In the genomic region with DNA sequence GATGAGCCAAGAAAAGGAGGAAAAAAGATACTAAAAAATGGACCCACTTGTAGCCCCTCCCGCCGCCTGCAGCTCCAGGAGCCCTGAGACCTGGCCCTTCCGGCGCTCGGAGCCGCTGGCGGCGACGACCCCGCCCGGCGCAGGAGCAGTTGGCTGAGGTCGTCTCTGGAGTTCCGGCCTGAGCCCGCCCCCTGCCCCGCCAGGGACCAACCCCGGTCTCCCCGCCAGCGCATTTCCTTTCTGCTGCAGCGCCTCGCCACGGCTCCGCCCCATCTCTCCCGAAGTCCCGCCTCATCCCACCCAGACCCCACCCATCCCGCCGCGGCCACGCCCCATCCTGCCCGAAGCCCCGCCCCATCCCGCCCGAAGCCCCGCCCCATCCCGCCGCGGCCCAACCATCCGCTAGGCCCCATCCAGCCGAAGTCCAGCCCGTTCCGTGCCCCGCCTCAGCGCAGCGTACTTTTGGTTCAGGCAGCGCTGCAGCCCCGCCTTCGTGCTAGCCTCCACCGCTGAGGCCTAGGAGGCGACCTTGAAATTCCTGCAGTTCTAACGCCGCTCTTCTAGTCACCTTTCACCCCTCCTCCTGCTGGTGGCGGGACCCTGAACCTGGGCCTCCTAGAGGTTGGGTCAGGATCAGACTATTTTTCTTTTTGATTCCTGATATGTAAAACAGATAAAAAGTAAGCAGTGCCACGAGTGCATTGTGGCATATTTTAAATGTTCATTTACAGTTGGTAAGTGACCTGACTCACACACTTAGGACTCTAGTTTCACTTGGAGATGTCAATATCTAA, we compare ENCODE assay signal across 1 cellular context.
A peak's percentile ranks its signal among the peaks of the same experiment; 100 is the strongest.
TF ChIP-seq lines count a peak whose summit lies in the region.

A gene with protein sequence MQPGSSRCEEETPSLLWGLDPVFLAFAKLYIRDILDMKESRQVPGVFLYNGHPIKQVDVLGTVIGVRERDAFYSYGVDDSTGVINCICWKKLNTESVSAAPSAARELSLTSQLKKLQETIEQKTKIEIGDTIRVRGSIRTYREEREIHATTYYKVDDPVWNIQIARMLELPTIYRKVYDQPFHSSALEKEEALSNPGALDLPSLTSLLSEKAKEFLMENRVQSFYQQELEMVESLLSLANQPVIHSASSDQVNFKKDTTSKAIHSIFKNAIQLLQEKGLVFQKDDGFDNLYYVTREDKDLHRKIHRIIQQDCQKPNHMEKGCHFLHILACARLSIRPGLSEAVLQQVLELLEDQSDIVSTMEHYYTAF (minus strand): TSS at position 132 of the 794 bp plus-strand sequence. CDS start 590 bp downstream, outside the sequence.

TF ChIP-seq in HepG2, 621 proteins besides CTCF, POLR2A, EP300 and RAD21 (continued from another document and continues in another):
- TF ChIP-seq ZNF354B (CRISPR knock-in tag; IDR thresholded peaks at IDR 0.05) (no peak), MEF2D (CRISPR knock-in tag; IDR thresholded peaks at IDR 0.05) (0 out of 2 replicates have a peak, but pooled peaks have one; percentile 8), FOXP1 (IDR thresholded peaks at IDR 0.05) (no peak), FOXP1 (CRISPR knock-in tag; IDR thresholded peaks at IDR 0.05) (no peak), ZFP36 (IDR thresholded peaks at IDR 0.05; ENCODE audit: borderline replicate concordance, low read depth, low read length, partially characterized antibody) (no peak), SIN3A (IDR thresholded peaks at IDR 0.05; ENCODE audit: borderline replicate concordance, low read depth, low read length) (0 out of 2 replicates have a peak, but pooled peaks have one; percentile 29), SOX5 (CRISPR knock-in tag; IDR thresholded peaks at IDR 0.05; ENCODE audit: borderline replicate concordance) (peak; percentile 23; the same call in 1 of the 2 replicates), ZNF510 (CRISPR knock-in tag; IDR thresholded peaks at IDR 0.05; ENCODE audit: low read depth) (no peak), ZNF44 (CRISPR knock-in tag; IDR thresholded peaks at IDR 0.05) (no peak), SMARCC2 (IDR thresholded peaks at IDR 0.05) (no peak), EEA1 (CRISPR knock-in tag; IDR thresholded peaks at IDR 0.05; ENCODE audit: borderline replicate concordance) (no peak), ZNF33B (CRISPR knock-in tag; IDR thresholded peaks at IDR 0.05) (no peak), FOXK1 (CRISPR knock-in tag; IDR thresholded peaks at IDR 0.05; ENCODE audit: borderline replicate concordance, low read depth) (no peak), SIN3B (IDR thresholded peaks at IDR 0.05; ENCODE audit: low read length) (0 out of 2 replicates have a peak, but pooled peaks have one; percentile 24), RFXAP (CRISPR knock-in tag; IDR thresholded peaks at IDR 0.05; ENCODE audit: borderline replicate concordance) (peak; percentile 76; the same call in 1 of the 2 replicates), ONECUT2 (CRISPR knock-in tag; IDR thresholded peaks at IDR 0.05) (no peak), KLF11 (CRISPR knock-in tag; IDR thresholded peaks at IDR 0.05) (peak; percentile 54; the same call in 1 of the 2 replicates), ZFP41 (CRISPR knock-in tag; IDR thresholded peaks at IDR 0.05; ENCODE audit: borderline replicate concordance) (no peak), ZBTB8A (CRISPR knock-in tag; IDR thresholded peaks at IDR 0.05; ENCODE audit: borderline replicate concordance, low read depth) (no peak), TCF7 (IDR thresholded peaks at IDR 0.05; ENCODE audit: low read depth) (peak; percentile 52; the same call in 1 of the 2 replicates), ZSCAN12 (CRISPR knock-in tag; IDR thresholded peaks at IDR 0.05) (no peak), ZKSCAN5 (CRISPR knock-in tag; IDR thresholded peaks at IDR 0.05) (no peak), ATF1 (CRISPR knock-in tag; IDR thresholded peaks at IDR 0.05) (no peak; the same call in 1 of the 2 replicates), ZNF337 (CRISPR knock-in tag; IDR thresholded peaks at IDR 0.05; ENCODE audit: borderline replicate concordance, low read depth) (no peak), ZNF589 (CRISPR knock-in tag; conservative IDR thresholded peaks at IDR 0.05) (no peak), SKI (IDR thresholded peaks at IDR 0.05; ENCODE audit: partially characterized antibody) (peak; percentile 76), SRF (IDR thresholded peaks at IDR 0.05; ENCODE audit: low read depth, low read length) (no peak), PHF21A (CRISPR knock-in tag; IDR thresholded peaks at IDR 0.05) (peak; percentile 86), ZNF232 (CRISPR knock-in tag; IDR thresholded peaks at IDR 0.05; ENCODE audit: borderline replicate concordance) (no peak), ZNF207 (IDR thresholded peaks at IDR 0.05; ENCODE audit: borderline replicate concordance) (no peak), ESRRA (CRISPR knock-in tag; IDR thresholded peaks at IDR 0.05; ENCODE audit: low read depth) (no peak), SNRNP70 (IDR thresholded peaks at IDR 0.05; ENCODE audit: low read depth, low read length) (no peak), CREB1 (IDR thresholded peaks at IDR 0.05) (no peak), CREB1 (CRISPR knock-in tag; IDR thresholded peaks at IDR 0.05) (no peak; the same call in 1 of the 2 replicates), MTA3 (CRISPR knock-in tag; IDR thresholded peaks at IDR 0.05) (no peak), ZFAT (CRISPR knock-in tag; conservative IDR thresholded peaks at IDR 0.05) (no peak)
- TF ChIP-seq, protein P1, sequence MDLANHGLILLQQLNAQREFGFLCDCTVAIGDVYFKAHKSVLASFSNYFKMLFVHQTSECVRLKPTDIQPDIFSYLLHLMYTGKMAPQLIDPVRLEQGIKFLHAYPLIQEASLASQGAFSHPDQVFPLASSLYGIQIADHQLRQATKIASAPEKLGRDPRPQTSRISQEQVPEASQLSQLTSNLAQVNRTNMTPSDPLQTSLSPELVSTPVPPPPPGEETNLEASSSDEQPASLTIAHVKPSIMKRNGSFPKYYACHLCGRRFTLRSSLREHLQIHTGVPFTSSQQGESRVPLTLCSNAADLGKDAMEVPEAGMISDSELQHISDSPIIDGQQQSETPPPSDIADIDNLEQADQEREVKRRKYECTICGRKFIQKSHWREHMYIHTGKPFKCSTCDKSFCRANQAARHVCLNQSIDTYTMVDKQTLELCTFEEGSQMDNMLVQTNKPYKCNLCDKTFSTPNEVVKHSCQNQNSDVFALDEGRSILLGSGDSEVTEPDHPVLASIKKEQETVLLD (CRISPR knock-in tag; IDR thresholded peaks at IDR 0.05; ENCODE audit: low read depth): no peak
- TF ChIP-seq, protein P2, sequence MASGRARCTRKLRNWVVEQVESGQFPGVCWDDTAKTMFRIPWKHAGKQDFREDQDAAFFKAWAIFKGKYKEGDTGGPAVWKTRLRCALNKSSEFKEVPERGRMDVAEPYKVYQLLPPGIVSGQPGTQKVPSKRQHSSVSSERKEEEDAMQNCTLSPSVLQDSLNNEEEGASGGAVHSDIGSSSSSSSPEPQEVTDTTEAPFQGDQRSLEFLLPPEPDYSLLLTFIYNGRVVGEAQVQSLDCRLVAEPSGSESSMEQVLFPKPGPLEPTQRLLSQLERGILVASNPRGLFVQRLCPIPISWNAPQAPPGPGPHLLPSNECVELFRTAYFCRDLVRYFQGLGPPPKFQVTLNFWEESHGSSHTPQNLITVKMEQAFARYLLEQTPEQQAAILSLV (CRISPR knock-in tag; IDR thresholded peaks at IDR 0.05; ENCODE audit: borderline replicate concordance): no peak
- TF ChIP-seq, protein P3, sequence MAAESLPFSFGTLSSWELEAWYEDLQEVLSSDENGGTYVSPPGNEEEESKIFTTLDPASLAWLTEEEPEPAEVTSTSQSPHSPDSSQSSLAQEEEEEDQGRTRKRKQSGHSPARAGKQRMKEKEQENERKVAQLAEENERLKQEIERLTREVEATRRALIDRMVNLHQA (CRISPR knock-in tag; IDR thresholded peaks at IDR 0.05): no peak
- TF ChIP-seq, protein P4, sequence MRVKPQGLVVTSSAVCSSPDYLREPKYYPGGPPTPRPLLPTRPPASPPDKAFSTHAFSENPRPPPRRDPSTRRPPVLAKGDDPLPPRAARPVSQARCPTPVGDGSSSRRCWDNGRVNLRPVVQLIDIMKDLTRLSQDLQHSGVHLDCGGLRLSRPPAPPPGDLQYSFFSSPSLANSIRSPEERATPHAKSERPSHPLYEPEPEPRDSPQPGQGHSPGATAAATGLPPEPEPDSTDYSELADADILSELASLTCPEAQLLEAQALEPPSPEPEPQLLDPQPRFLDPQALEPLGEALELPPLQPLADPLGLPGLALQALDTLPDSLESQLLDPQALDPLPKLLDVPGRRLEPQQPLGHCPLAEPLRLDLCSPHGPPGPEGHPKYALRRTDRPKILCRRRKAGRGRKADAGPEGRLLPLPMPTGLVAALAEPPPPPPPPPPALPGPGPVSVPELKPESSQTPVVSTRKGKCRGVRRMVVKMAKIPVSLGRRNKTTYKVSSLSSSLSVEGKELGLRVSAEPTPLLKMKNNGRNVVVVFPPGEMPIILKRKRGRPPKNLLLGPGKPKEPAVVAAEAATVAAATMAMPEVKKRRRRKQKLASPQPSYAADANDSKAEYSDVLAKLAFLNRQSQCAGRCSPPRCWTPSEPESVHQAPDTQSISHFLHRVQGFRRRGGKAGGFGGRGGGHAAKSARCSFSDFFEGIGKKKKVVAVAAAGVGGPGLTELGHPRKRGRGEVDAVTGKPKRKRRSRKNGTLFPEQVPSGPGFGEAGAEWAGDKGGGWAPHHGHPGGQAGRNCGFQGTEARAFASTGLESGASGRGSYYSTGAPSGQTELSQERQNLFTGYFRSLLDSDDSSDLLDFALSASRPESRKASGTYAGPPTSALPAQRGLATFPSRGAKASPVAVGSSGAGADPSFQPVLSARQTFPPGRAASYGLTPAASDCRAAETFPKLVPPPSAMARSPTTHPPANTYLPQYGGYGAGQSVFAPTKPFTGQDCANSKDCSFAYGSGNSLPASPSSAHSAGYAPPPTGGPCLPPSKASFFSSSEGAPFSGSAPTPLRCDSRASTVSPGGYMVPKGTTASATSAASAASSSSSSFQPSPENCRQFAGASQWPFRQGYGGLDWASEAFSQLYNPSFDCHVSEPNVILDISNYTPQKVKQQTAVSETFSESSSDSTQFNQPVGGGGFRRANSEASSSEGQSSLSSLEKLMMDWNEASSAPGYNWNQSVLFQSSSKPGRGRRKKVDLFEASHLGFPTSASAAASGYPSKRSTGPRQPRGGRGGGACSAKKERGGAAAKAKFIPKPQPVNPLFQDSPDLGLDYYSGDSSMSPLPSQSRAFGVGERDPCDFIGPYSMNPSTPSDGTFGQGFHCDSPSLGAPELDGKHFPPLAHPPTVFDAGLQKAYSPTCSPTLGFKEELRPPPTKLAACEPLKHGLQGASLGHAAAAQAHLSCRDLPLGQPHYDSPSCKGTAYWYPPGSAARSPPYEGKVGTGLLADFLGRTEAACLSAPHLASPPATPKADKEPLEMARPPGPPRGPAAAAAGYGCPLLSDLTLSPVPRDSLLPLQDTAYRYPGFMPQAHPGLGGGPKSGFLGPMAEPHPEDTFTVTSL (CRISPR knock-in tag; IDR thresholded peaks at IDR 0.05; ENCODE audit: borderline replicate concordance): no peak
- TF ChIP-seq, protein P5, sequence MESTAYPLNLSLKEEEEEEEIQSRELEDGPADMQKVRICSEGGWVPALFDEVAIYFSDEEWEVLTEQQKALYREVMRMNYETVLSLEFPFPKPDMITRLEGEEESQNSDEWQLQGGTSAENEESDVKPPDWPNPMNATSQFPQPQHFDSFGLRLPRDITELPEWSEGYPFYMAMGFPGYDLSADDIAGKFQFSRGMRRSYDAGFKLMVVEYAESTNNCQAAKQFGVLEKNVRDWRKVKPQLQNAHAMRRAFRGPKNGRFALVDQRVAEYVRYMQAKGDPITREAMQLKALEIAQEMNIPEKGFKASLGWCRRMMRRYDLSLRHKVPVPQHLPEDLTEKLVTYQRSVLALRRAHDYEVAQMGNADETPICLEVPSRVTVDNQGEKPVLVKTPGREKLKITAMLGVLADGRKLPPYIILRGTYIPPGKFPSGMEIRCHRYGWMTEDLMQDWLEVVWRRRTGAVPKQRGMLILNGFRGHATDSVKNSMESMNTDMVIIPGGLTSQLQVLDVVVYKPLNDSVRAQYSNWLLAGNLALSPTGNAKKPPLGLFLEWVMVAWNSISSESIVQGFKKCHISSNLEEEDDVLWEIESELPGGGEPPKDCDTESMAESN (CRISPR knock-in tag; conservative IDR thresholded peaks at IDR 0.05): peak; percentile 63
- TF ChIP-seq, protein P6, sequence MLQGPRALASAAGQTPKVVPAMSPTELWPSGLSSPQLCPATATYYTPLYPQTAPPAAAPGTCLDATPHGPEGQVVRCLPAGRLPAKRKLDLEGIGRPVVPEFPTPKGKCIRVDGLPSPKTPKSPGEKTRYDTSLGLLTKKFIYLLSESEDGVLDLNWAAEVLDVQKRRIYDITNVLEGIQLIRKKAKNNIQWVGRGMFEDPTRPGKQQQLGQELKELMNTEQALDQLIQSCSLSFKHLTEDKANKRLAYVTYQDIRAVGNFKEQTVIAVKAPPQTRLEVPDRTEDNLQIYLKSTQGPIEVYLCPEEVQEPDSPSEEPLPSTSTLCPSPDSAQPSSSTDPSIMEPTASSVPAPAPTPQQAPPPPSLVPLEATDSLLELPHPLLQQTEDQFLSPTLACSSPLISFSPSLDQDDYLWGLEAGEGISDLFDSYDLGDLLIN (CRISPR knock-in tag; IDR thresholded peaks at IDR 0.05; ENCODE audit: borderline replicate concordance): no peak
- TF ChIP-seq, protein P7, sequence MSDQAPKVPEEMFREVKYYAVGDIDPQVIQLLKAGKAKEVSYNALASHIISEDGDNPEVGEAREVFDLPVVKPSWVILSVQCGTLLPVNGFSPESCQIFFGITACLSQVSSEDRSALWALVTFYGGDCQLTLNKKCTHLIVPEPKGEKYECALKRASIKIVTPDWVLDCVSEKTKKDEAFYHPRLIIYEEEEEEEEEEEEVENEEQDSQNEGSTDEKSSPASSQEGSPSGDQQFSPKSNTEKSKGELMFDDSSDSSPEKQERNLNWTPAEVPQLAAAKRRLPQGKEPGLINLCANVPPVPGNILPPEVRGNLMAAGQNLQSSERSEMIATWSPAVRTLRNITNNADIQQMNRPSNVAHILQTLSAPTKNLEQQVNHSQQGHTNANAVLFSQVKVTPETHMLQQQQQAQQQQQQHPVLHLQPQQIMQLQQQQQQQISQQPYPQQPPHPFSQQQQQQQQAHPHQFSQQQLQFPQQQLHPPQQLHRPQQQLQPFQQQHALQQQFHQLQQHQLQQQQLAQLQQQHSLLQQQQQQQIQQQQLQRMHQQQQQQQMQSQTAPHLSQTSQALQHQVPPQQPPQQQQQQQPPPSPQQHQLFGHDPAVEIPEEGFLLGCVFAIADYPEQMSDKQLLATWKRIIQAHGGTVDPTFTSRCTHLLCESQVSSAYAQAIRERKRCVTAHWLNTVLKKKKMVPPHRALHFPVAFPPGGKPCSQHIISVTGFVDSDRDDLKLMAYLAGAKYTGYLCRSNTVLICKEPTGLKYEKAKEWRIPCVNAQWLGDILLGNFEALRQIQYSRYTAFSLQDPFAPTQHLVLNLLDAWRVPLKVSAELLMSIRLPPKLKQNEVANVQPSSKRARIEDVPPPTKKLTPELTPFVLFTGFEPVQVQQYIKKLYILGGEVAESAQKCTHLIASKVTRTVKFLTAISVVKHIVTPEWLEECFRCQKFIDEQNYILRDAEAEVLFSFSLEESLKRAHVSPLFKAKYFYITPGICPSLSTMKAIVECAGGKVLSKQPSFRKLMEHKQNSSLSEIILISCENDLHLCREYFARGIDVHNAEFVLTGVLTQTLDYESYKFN (CRISPR knock-in tag; conservative IDR thresholded peaks at IDR 0.05): peak; percentile 94
